Comparison of ENCODE assay signal across 8 cellular contexts in genomic region chr20:53872561-53873248, GRCh38.
DNase-seq lines count a peak whose midpoint lies in the region; ATAC-seq, FAIRE-seq and TF ChIP-seq lines count a peak whose summit lies in the region.

No MANE protein-coding gene starts in this region.

- H3K36me3 ChIP-seq in CD8-positive, alpha-beta T cell (ENCODE audit: insufficient read depth, low read length), result no peaks in the 10 kb centered on the region
- no peaks in the 10 kb centered on the region for H3K36me3 ChIP-seq in GM23338 (ENCODE audit: insufficient read depth)
- H3K36me3 ChIP-seq in SU-DHL-6 (ENCODE audit: low read length), result no peaks in the 10 kb centered on the region
- H3K36me3 ChIP-seq in small intestine (ENCODE audit: control insufficient read depth in 2 of 2, insufficient read depth in 2 of 2, low read length in 2 of 2), result no peaks in the 10 kb centered on the region

- H3K36me3 Mint-ChIP-seq in CD8-positive, alpha-beta T cell, result no peaks in the 10 kb centered on the region
- H3K36me3 Mint-ChIP-seq in GM23338 (ENCODE audit: low read depth), result no peaks in the 10 kb centered on the region

- H3K9me2 ChIP-seq in GM23338 (ENCODE audit: insufficient read depth) (no peaks in the 10 kb centered on the region), SU-DHL-6 (replicated peaks; ENCODE audit: insufficient read depth, low read length) (no peaks in the 10 kb centered on the region)

- H3K4me1 Mint-ChIP-seq in CD8-positive, alpha-beta T cell (ENCODE audit: low read depth), result peaks cover 62% of the 10 kb centered on the region
- H3K4me1 Mint-ChIP-seq in GM23338, result peaks cover 50% of the 10 kb centered on the region

- no peaks in the 10 kb centered on the region for H3K9me3 Mint-ChIP-seq in CD8-positive, alpha-beta T cell
- no peaks in the 10 kb centered on the region for H3K9me3 Mint-ChIP-seq in GM23338

- peak overlapping the region; percentile 49 for H3K9ac ChIP-seq in SU-DHL-6 (ENCODE audit: low read length)

- H3K79me2 ChIP-seq in GM23338 (replicated peaks; ENCODE audit: insufficient read depth), result no peaks in the 10 kb centered on the region
- H3K79me2 ChIP-seq in SU-DHL-6 (ENCODE audit: insufficient read depth, low read length), result no peaks in the 10 kb centered on the region

- peak overlapping the region; percentile 96 for H3K27ac Mint-ChIP-seq in CD8-positive, alpha-beta T cell
- H3K27ac Mint-ChIP-seq in GM23338, result peak overlapping the region; percentile 94

- no peak for TF ChIP-seq CTCF in CD8-positive, alpha-beta T cell (IDR thresholded peaks at IDR 0.05)
- TF ChIP-seq CTCF in GM23338 (conservative IDR thresholded peaks at IDR 0.05; ENCODE audit: low read depth in 2 of 2) (no peak), SU-DHL-6 (IDR thresholded peaks at IDR 0.05; ENCODE audit: insufficient read depth, low read length, poor library complexity, severe bottlenecking) (no peak), choroid plexus epithelial cell (conservative IDR thresholded peaks at IDR 0.05; ENCODE audit: low read depth, low read length) (peak; percentile 8), dorsolateral prefrontal cortex (IDR thresholded peaks at IDR 0.05 in 54 of 56, conservative IDR thresholded peaks at IDR 0.05 in 2 of 56; ENCODE audit: low read depth in 1 of 56, partially characterized antibody in 56 of 56) (no peak)

- peak in 6 of 7 experiments; percentile 33 to 68 (median 48) for DNase-seq in CD8-positive, alpha-beta T cell
- no peak for DNase-seq in GM23338 (ENCODE audit: low spot score)
- peak; percentile 39 for DNase-seq in choroid plexus epithelial cell (ENCODE audit: low read depth)
- DNase-seq in small intestine, result no peak
- no peak for DNase-seq in dorsolateral prefrontal cortex
- DNase-seq in NCI-H1048 (lab: John Stamatoyannopoulos, UW), result no peak
- no peak for DNase-seq in UCSD-AML1 (lab: John Stamatoyannopoulos, UW; ENCODE audit: unreplicated experiment)

- H3F3A ChIP-seq in GM23338 (replicated peaks; ENCODE audit: low read depth) (peaks cover 4% of the 10 kb centered on the region; the same call in 1 of the 2 replicates), SU-DHL-6 (ENCODE audit: insufficient read depth) (peaks cover 50% of the 10 kb centered on the region)

- intact Hi-C loops in CD8-positive, alpha-beta T cell (cut with DNase I, micrococcal nuclease), result loop anchor here (1.0 to 5.0 kb wide), 8 partner anchors 12 to 210 kb away; no protein-coding TSS in a partner anchor
- intact Hi-C loops in dorsolateral prefrontal cortex (cut with DNase I), result no loop called here

- peak overlapping the region; percentile 56 for H3K4me3 ChIP-seq in CD8-positive, alpha-beta T cell (ENCODE audit: low read depth, low read length)
- H3K4me3 ChIP-seq in GM23338, result peak overlapping the region; percentile 4; the same call in 1 of the 2 replicates
- peak overlapping the region; percentile 45 for H3K4me3 ChIP-seq in SU-DHL-6 (ENCODE audit: insufficient read depth, low read length, poor library complexity, severe bottlenecking)
- H3K4me3 ChIP-seq in choroid plexus epithelial cell (ENCODE audit: low read depth, low read length), result peak overlapping the region; percentile 31
- H3K4me3 ChIP-seq in small intestine (ENCODE audit: low read depth in 1 of 2, low read length in 2 of 2), result no peak overlapping the region
- peak overlapping the region in 1 of 59 donors; percentile 5 for H3K4me3 ChIP-seq in dorsolateral prefrontal cortex

- no peaks in the 10 kb centered on the region for H3K9me3 ChIP-seq in CD8-positive, alpha-beta T cell (ENCODE audit: low read length)
- H3K9me3 ChIP-seq in SU-DHL-6 (ENCODE audit: insufficient read depth, low read length) (no peaks in the 10 kb centered on the region), small intestine (ENCODE audit: control insufficient read depth, low read depth) (no peaks in the 10 kb centered on the region)

- peak overlapping the region; percentile 83 for H3K4me3 Mint-ChIP-seq in CD8-positive, alpha-beta T cell
- peak overlapping the region; percentile 15; the same call in 1 of the 3 replicates for H3K4me3 Mint-ChIP-seq in GM23338

- WGBS in small intestine, 3 donors, result 33 to 40% (median 33%) methylated on average over 10 of the region's 10 CpGs

- H3K27ac ChIP-seq in CD8-positive, alpha-beta T cell (ENCODE audit: low read depth, low read length), result peak overlapping the region; percentile 59
- H3K27ac ChIP-seq in GM23338 (ENCODE audit: low read depth) (peak overlapping the region; percentile 56), SU-DHL-6 (ENCODE audit: low read depth, low read length) (peak overlapping the region; percentile 96), small intestine (ENCODE audit: low read depth in 1 of 2, low read length in 1 of 2) (peak overlapping the region; percentile 27 to 81), dorsolateral prefrontal cortex (no peak overlapping the region)

- CTCF ChIA-PET in CD8-positive, alpha-beta T cell (lab: Charles Lee), result interaction anchor here (0.6 to 3.7 kb wide), 39 partner anchors 8 to 299 kb away, joined by 3 to 39 read pairs (median 5); partner anchors contain the start of gene ZNF217

- H2AFZ ChIP-seq in GM23338 (peak overlapping the region; percentile 29), SU-DHL-6 (ENCODE audit: low read depth, low read length, severe bottlenecking) (no peak overlapping the region)

- H3K4me1 ChIP-seq in CD8-positive, alpha-beta T cell (ENCODE audit: insufficient read depth, low read length), result peaks cover 52% of the 10 kb centered on the region
- H3K4me1 ChIP-seq in GM23338 (ENCODE audit: insufficient read depth), result peaks cover 60% of the 10 kb centered on the region
- H3K4me1 ChIP-seq in small intestine (ENCODE audit: control insufficient read depth in 2 of 2, insufficient read depth in 1 of 2, low read depth in 1 of 2, low read length in 1 of 2), result peaks cover 3 to 8% of the 10 kb centered on the region in 2 donors

- H4K20me1 ChIP-seq in GM23338 (replicated peaks; ENCODE audit: insufficient read depth) (no peaks in the 10 kb centered on the region), SU-DHL-6 (ENCODE audit: low read depth, low read length) (no peaks in the 10 kb centered on the region)

- FAIRE-seq in small intestine (lab: Jason Lieb, UNC), result no peak

- H3K4me2 ChIP-seq in GM23338 (peak overlapping the region; percentile 47), SU-DHL-6 (ENCODE audit: low read depth, low read length, poor library complexity, severe bottlenecking) (peak overlapping the region; percentile 89)

- peak; percentile 71 for ATAC-seq in CD8-positive, alpha-beta T cell
- no peak for ATAC-seq in GM23338

- H3K27me3 ChIP-seq in CD8-positive, alpha-beta T cell (ENCODE audit: insufficient read depth, low read length), result no peaks in the 10 kb centered on the region
- H3K27me3 ChIP-seq in GM23338 (ENCODE audit: insufficient read depth) (no peaks in the 10 kb centered on the region), SU-DHL-6 (ENCODE audit: low read length) (no peaks in the 10 kb centered on the region), small intestine (ENCODE audit: control insufficient read depth in 2 of 2, insufficient read depth in 2 of 2, low read length in 2 of 2) (no peaks in the 10 kb centered on the region), dorsolateral prefrontal cortex (no peaks in the 10 kb centered on the region)

- POLR2A ChIA-PET in CD8-positive, alpha-beta T cell (lab: Charles Lee), result interaction anchor here (0.5 to 2.9 kb wide), 31 partner anchors 11 to 293 kb away, joined by 3 to 38 read pairs (median 6); partner anchors contain the start of gene ZNF217

- H3K27me3 Mint-ChIP-seq in CD8-positive, alpha-beta T cell (ENCODE audit: low read depth), result no peaks in the 10 kb centered on the region
- peaks cover 8% of the 10 kb centered on the region for H3K27me3 Mint-ChIP-seq in GM23338 (ENCODE audit: insufficient read depth, low read depth, poor library complexity)

TF ChIP-seq in GM23338, 12 proteins besides CTCF, POLR2A, EP300 and RAD21:
- TF ChIP-seq EZH2phosphoT487 (IDR thresholded peaks at IDR 0.05; ENCODE audit: unreplicated experiment), result no peak
- TF ChIP-seq NANOG (IDR thresholded peaks at IDR 0.05; ENCODE audit: borderline replicate concordance), result no peak
- no peak for TF ChIP-seq STAT1 (IDR thresholded peaks at IDR 0.05; ENCODE audit: unreplicated experiment)

Comparison
In these comparisons a context has a peak if more than half of its experiments do, and no peak if none do; other contexts are left out.
1. DNase-seq: peak in CD8-positive, alpha-beta T cell (6 of 7) and choroid plexus epithelial cell (single experiment); none in GM23338 (single experiment), small intestine (single experiment), dorsolateral prefrontal cortex (0 of 10), NCI-H1048 (single experiment) and UCSD-AML1 (single experiment).
2. H3K27ac ChIP-seq: peak in CD8-positive, alpha-beta T cell (single experiment), GM23338 (single experiment), SU-DHL-6 (single experiment) and small intestine (2 of 2); none in dorsolateral prefrontal cortex (0 of 59).
3. H3K4me3 ChIP-seq: peak in CD8-positive, alpha-beta T cell (single experiment), GM23338 (single experiment), SU-DHL-6 (single experiment) and choroid plexus epithelial cell (single experiment); none in small intestine (0 of 2).
4. intact Hi-C loops: an anchor here in CD8-positive, alpha-beta T cell (1.0 to 5.0 kb wide); none called in dorsolateral prefrontal cortex.